Comparison of ENCODE assay signal across 2 cellular contexts in the genomic region with DNA sequence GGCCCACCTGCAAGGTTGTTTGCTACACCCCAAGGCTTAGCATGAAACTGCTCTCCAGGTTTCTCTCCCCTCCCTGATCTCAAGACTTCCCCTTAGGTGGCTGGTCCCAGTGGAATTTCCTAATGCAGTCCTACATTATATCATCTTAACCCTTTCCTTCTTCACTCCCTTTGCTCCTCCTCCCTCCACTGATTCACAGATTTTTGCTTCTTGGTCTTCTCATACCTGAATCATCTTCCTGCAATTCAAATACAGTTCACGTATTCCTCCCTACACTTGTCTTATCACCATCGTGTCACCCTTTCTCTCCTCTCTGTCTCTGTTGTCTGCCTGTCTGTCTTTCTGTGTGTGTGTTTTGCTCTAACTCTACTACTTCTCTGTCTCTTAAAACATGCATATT.
TF ChIP-seq lines count a peak whose summit lies in the region.

No MANE protein-coding gene starts in this region.

TF ChIP-seq in SK-N-SH, 30 proteins besides CTCF, POLR2A, EP300 and RAD21:
- TF ChIP-seq FOXJ3 (CRISPR knock-in tag; IDR thresholded peaks at IDR 0.05) (no peak), FOSL2 (IDR thresholded peaks at IDR 0.05; ENCODE audit: borderline replicate concordance, low read depth) (peak; percentile 4; the same call in 1 of the 2 replicates)

TF ChIP-seq in SK-N-SH treated with all-trans-retinoic acid at 6 μM for 48 hours, 23 proteins besides CTCF, POLR2A, EP300 and RAD21:
- no peak for TF ChIP-seq ESRRG (CRISPR knock-in tag; IDR thresholded peaks at IDR 0.05)
- TF ChIP-seq ZC3H10 (CRISPR knock-in tag; IDR thresholded peaks at IDR 0.05): no peak
- TF ChIP-seq CSDC2 (CRISPR knock-in tag; IDR thresholded peaks at IDR 0.05): no peak
- TF ChIP-seq SNAI2 (CRISPR knock-in tag; IDR thresholded peaks at IDR 0.05): no peak
- TF ChIP-seq ZFP3 (CRISPR knock-in tag; IDR thresholded peaks at IDR 0.05): no peak
- TF ChIP-seq BACH2 (CRISPR knock-in tag; IDR thresholded peaks at IDR 0.05; ENCODE audit: borderline replicate concordance): no peak
- TF ChIP-seq, protein P1, sequence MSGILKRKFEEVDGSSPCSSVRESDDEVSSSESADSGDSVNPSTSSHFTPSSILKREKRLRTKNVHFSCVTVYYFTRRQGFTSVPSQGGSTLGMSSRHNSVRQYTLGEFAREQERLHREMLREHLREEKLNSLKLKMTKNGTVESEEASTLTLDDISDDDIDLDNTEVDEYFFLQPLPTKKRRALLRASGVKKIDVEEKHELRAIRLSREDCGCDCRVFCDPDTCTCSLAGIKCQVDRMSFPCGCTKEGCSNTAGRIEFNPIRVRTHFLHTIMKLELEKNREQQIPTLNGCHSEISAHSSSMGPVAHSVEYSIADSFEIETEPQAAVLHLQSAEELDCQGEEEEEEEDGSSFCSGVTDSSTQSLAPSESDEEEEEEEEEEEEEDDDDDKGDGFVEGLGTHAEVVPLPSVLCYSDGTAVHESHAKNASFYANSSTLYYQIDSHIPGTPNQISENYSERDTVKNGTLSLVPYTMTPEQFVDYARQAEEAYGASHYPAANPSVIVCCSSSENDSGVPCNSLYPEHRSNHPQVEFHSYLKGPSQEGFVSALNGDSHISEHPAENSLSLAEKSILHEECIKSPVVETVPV (CRISPR knock-in tag; IDR thresholded peaks at IDR 0.05): no peak
- TF ChIP-seq TOX (CRISPR knock-in tag; IDR thresholded peaks at IDR 0.05; ENCODE audit: borderline replicate concordance): no peak
- no peak for TF ChIP-seq ZNF8 (CRISPR knock-in tag; IDR thresholded peaks at IDR 0.05)
TF ChIP-seq in SK-N-SH treated with all-trans-retinoic acid at 6 μM for 48 hours: peak in this region for 0.
